Comparison of ENCODE assay signal across 8 cellular contexts in genomic region chr7:116524221-116524608, GRCh38. TPM values are rescaled to one million over a fixed set of nuclear protein-coding genes. Genes with fewer than 3 reads are reported as not detected.
DNase-seq lines count a peak whose midpoint lies in the region; ATAC-seq and TF ChIP-seq lines count a peak whose summit lies in the region.
"Had no signal": no experiment of that assay in that cellular context is flagged by ENCODE, and none has a peak within 500 bp of the region (broad histone marks: within the 10 kb centered on the region; RNA-seq: fewer than 3 reads in every experiment).

No MANE protein-coding gene starts in this region.

- H3K9me2 ChIP-seq in MM.1S (replicated peaks; ENCODE audit: insufficient read depth, low read length): no peaks in the 10 kb centered on the region

- intact Hi-C loops in mammary epithelial cell (cut with micrococcal nuclease): loop anchor here (1.0 to 10.0 kb wide), 5 partner anchors 81 to 285 kb away; partner anchors contain the start of gene MET
- intact Hi-C loops in lower lobe of right lung (cut with DNase I): loop anchor here (10.0 kb wide), 1 partner anchor 259 kb away; no protein-coding TSS in a partner anchor
- intact Hi-C loops in thyroid gland (cut with DNase I): loop anchor here (10.0 kb wide), 1 partner anchor 169 kb away; no protein-coding TSS in a partner anchor

- H3K9ac ChIP-seq in MM.1S (ENCODE audit: low read length): peak overlapping the region; percentile 13; the same call in 1 of the 2 replicates
- peak overlapping the region; percentile 93 for H3K9ac ChIP-seq in mammary epithelial cell (ENCODE audit: insufficient read depth, low read length)
- H3K9ac ChIP-seq: parathyroid adenoma had no signal

- H3K4me2 ChIP-seq in MM.1S (ENCODE audit: low read depth, low read length) (peak overlapping the region; percentile 72), mammary epithelial cell (ENCODE audit: insufficient read depth, low read depth, low read length) (peak overlapping the region; percentile 91)

- DNase-seq in MM.1S (peak; percentile 27), mammary epithelial cell (no peak), lower lobe of right lung (no peak), thyroid gland (no peak), AML-193 (lab: John Stamatoyannopoulos, UW) (no peak), NK-92 (lab: John Stamatoyannopoulos, UW; ENCODE audit: unreplicated experiment) (no peak)

- WGBS in mammary epithelial cell (ENCODE audit: low coverage, missing lambda C conversion rate): 1% methylated on average over 10 of the region's 10 CpGs
- WGBS in thyroid gland, 2 donors: 42 to 49% methylated on average over 10 of the region's 10 CpGs

- H4K20me1 ChIP-seq in MM.1S (ENCODE audit: insufficient read depth, low read length) (no peaks in the 10 kb centered on the region), mammary epithelial cell (ENCODE audit: insufficient read depth, low read length) (no peaks in the 10 kb centered on the region)

- CTCF ChIA-PET in mammary epithelial cell (lab: Charles Lee; ENCODE audit: low non-redundant PET): no interaction called here

- H3K9me3 ChIP-seq in MM.1S (replicated peaks; ENCODE audit: insufficient read depth, low read length) (no peaks in the 10 kb centered on the region), mammary epithelial cell (replicated peaks; ENCODE audit: insufficient read depth, low read length) (no peaks in the 10 kb centered on the region), lower lobe of right lung (no peaks in the 10 kb centered on the region), thyroid gland (no peaks in the 10 kb centered on the region)

- peaks cover 20% of the 10 kb centered on the region for H3K79me2 ChIP-seq in MM.1S (ENCODE audit: low read length)
- H3K79me2 ChIP-seq in mammary epithelial cell (ENCODE audit: insufficient read depth, low read length): peaks cover 47% of the 10 kb centered on the region
- H3K79me2 ChIP-seq: parathyroid adenoma had no signal

- TF ChIP-seq CTCF in MM.1S (IDR thresholded peaks at IDR 0.05; ENCODE audit: low read length) (no peak), mammary epithelial cell (conservative IDR thresholded peaks at IDR 0.05 in 1 of 2, IDR thresholded peaks at IDR 0.05 in 1 of 2; ENCODE audit: extremely low read depth in 1 of 2, insufficient read depth in 1 of 2, low read depth in 1 of 2, low read length in 2 of 2) (no peak), lower lobe of right lung (IDR thresholded peaks at IDR 0.05) (no peak), thyroid gland (IDR thresholded peaks at IDR 0.05) (no peak)

- dilution Hi-C loops in mammary epithelial cell (cut with HindIII; ENCODE audit: low sequenced_read_pairs): loop anchor here (5.0 kb wide), 1 partner anchor 267 kb away; no protein-coding TSS in a partner anchor

- H3K4me3 ChIP-seq in MM.1S (ENCODE audit: low read length) (peak overlapping the region; percentile 92; the same call in 1 of the 2 replicates), mammary epithelial cell (replicated peaks in 1 of 3; ENCODE audit: insufficient read depth in 1 of 3, low read depth in 2 of 3, low read length in 3 of 3) (peak overlapping the region; percentile 22 to 49 (median 46)), lower lobe of right lung (peak overlapping the region; percentile 76), thyroid gland (replicated peaks in 1 of 3) (peak overlapping the region in 2 of 3 donors; percentile 69 to 95)

- no peak for TF ChIP-seq POLR2A in thyroid gland (IDR thresholded peaks at IDR 0.05)

- H3K27me3 ChIP-seq in MM.1S (replicated peaks; ENCODE audit: insufficient read depth, low read length) (no peaks in the 10 kb centered on the region), mammary epithelial cell (ENCODE audit: insufficient read depth, low read length) (no peaks in the 10 kb centered on the region), lower lobe of right lung (ENCODE audit: low read depth) (peaks cover 10% of the 10 kb centered on the region), thyroid gland (no peaks in the 10 kb centered on the region)

- H2AFZ ChIP-seq in MM.1S (ENCODE audit: low read length): peak overlapping the region; percentile 56; the same call in 1 of the 2 replicates
- H2AFZ ChIP-seq in mammary epithelial cell (ENCODE audit: low read depth, low read length): no peak overlapping the region

- peaks cover 25% of the 10 kb centered on the region for H3K4me1 ChIP-seq in MM.1S (ENCODE audit: low read length)
- peaks cover 54% of the 10 kb centered on the region for H3K4me1 ChIP-seq in mammary epithelial cell (ENCODE audit: insufficient read depth, low read length)
- peaks cover 19% of the 10 kb centered on the region for H3K4me1 ChIP-seq in lower lobe of right lung
- peaks cover 16 to 40% of the 10 kb centered on the region in 2 donors for H3K4me1 ChIP-seq in thyroid gland

- H3K27ac ChIP-seq in MM.1S (ENCODE audit: low read length) (peak overlapping the region; percentile 19; the same call in 1 of the 2 replicates), mammary epithelial cell (ENCODE audit: insufficient read depth, low read depth, low read length) (peak overlapping the region; percentile 98), lower lobe of right lung (peak overlapping the region; percentile 92), thyroid gland (peak overlapping the region; percentile 96 to 99 (median 97))

- no TSS peak for BruUV-seq in mammary epithelial cell (replicated peaks; lab: Mats Ljungman, UMichigan)

- H3F3A ChIP-seq in MM.1S (ENCODE audit: insufficient read depth, low read length): peaks cover 39% of the 10 kb centered on the region

- no peak for ATAC-seq in lower lobe of right lung
- no peak for ATAC-seq in GM19452 (IDR thresholded peaks at IDR 0.05; ENCODE audit: unreplicated experiment)

- H3K36me3 ChIP-seq in MM.1S (replicated peaks; ENCODE audit: insufficient read depth, low read length) (no peaks in the 10 kb centered on the region), mammary epithelial cell (ENCODE audit: insufficient read depth, low read length) (peaks cover 19% of the 10 kb centered on the region), lower lobe of right lung (peaks cover 2% of the 10 kb centered on the region), thyroid gland (no peaks in the 10 kb centered on the region)

- in situ Hi-C loops in mammary epithelial cell (cut with MboI; ENCODE audit: low sequenced_read_pairs in 2 of 2): loop anchor here in 1 of 2 donors (5.0 kb wide), 1 partner anchor 262 kb away; no protein-coding TSS in a partner anchor

RNA-seq across cellular contexts. Expression of gene CAV1, which starts 0.6 kb away (rescaled TPM):
- 100 to 1,000 TPM; 485 to 894 TPM for total RNA-seq in mammary epithelial cell
- 1,604 TPM for polyA plus RNA-seq in mammary epithelial cell
- 2,169 TPM for polyA minus RNA-seq in mammary epithelial cell
- 531 TPM for total RNA-seq in lower lobe of right lung
- 100 to 1,000 TPM; 301 to 490 (median 321) TPM for total RNA-seq in thyroid gland

RNA-seq across cellular contexts. Expression of gene CAV2, which starts 24.7 kb away (rescaled TPM):
- total RNA-seq in mammary epithelial cell: 100 to 1,000 TPM; 253 to 385 TPM
- 402 TPM for polyA plus RNA-seq in mammary epithelial cell
- polyA minus RNA-seq in mammary epithelial cell: 674 TPM
- 143 TPM for total RNA-seq in lower lobe of right lung
- total RNA-seq in thyroid gland: 100 to 1,000 TPM; 210 to 331 (median 239) TPM

Comparison
In these comparisons a context has a peak if more than half of its experiments do, and no peak if none do; other contexts are left out.
1. H3K27ac ChIP-seq: peak in every context shown above with its lines; median percentile 98 in mammary epithelial cell; 97 in thyroid gland; 92 in lower lobe of right lung; 19 in MM.1S.